In genomic region chr2:206836722-206837121, GRCh38 we compare ENCODE assay signal across 17 cellular contexts.
A peak's percentile ranks its signal among the peaks of the same experiment; 100 is the strongest.
DNase-seq lines count a peak whose midpoint lies in the region; ATAC-seq and TF ChIP-seq lines count a peak whose summit lies in the region.
"Had no signal": no experiment of that assay in that cellular context is flagged by ENCODE, and none has a peak within 500 bp of the region (broad histone marks: within the 10 kb centered on the region; RNA-seq: fewer than 3 reads in every experiment).

No MANE protein-coding gene starts in this region.

- ATAC-seq in Right ventricle myocardium superior (ENCODE audit: poor library complexity), result peak; percentile 49
- no peak for ATAC-seq in lower lobe of right lung
- ATAC-seq: CD8-positive, alpha-beta T cell; HepG2; T-helper 17 cell had no signal

- H3K9me3 Mint-ChIP-seq in Caco-2 (ENCODE audit: unreplicated experiment), result peaks cover 18% of the 10 kb centered on the region

- BruUV-seq in Caco-2 (replicated peaks; lab: Mats Ljungman, UMichigan), result no TSS peak

- POLR2A ChIA-PET in Caco-2 (lab: Charles Lee), result no interaction called here

- intact Hi-C loops in Right ventricle myocardium superior (cut with DNase I), result no loop called here
- intact Hi-C loops in left ventricle myocardium inferior (cut with micrococcal nuclease), result no loop called here
- intact Hi-C loops in Caco-2 (cut with micrococcal nuclease; ENCODE audit: unreplicated experiment), result no loop called here
- intact Hi-C loops in lower lobe of right lung (cut with DNase I), result no loop called here

- no peak overlapping the region for H3K4me3 Mint-ChIP-seq in Caco-2 (ENCODE audit: unreplicated experiment)
- H3K4me3 Mint-ChIP-seq: CD8-positive, alpha-beta T cell; T-helper 17 cell had no signal

- H3K36me3 ChIP-seq in left ventricle myocardium inferior (peaks cover 8% of the 10 kb centered on the region), Caco-2 (ENCODE audit: control insufficient read depth, insufficient read depth, low read length) (no peaks in the 10 kb centered on the region), lower lobe of right lung (no peaks in the 10 kb centered on the region)
- H3K36me3 ChIP-seq: BLaER1 treated with 17β-estradiol and CSF1 and Interleukin-3, amounts not matched to agents 10 nM and 100 nM had no signal

- DNase-seq in Right ventricle myocardium superior (no peak), left ventricle myocardium inferior (no peak), NCI-H69 (lab: John Stamatoyannopoulos, UW) (peak; percentile 4), choroid plexus epithelial cell (ENCODE audit: low read depth) (peak; percentile 17), ureter (ENCODE audit: low spot score) (no peak), Caco-2 (no peak), lower lobe of right lung (no peak)
- DNase-seq: CD8-positive, alpha-beta T cell; DMS79 treated with DMSO at 0.1 percent for 48 hours; KBM-7; NCI-H1417 treated with DMSO at 0.1 percent for 48 hours; NCI-H446 treated with DMSO at 0.1 percent for 48 hours; PC-9; T-helper 17 cell had no signal

- H3K27ac Mint-ChIP-seq in Caco-2 (ENCODE audit: unreplicated experiment), result no peak overlapping the region
- H3K27ac Mint-ChIP-seq: CD8-positive, alpha-beta T cell; T-helper 17 cell had no signal

- H3K4me1 Mint-ChIP-seq in Caco-2 (ENCODE audit: low read depth, unreplicated experiment), result no peaks in the 10 kb centered on the region
- H3K4me1 Mint-ChIP-seq: T-helper 17 cell had no signal

- H3K27me3 Mint-ChIP-seq in Caco-2 (ENCODE audit: insufficient read depth, unreplicated experiment), result peaks cover 9% of the 10 kb centered on the region

- TF ChIP-seq CTCF in left ventricle myocardium inferior (IDR thresholded peaks at IDR 0.05; ENCODE audit: borderline replicate concordance) (no peak), choroid plexus epithelial cell (conservative IDR thresholded peaks at IDR 0.05; ENCODE audit: low read depth, low read length) (no peak), Caco-2 (IDR thresholded peaks at IDR 0.05; ENCODE audit: insufficient read depth in 1 of 2, low read depth in 1 of 2, low read length in 1 of 2, severe bottlenecking in 1 of 2, unreplicated experiment in 1 of 2) (no peak), lower lobe of right lung (IDR thresholded peaks at IDR 0.05) (no peak)

- H3K27ac ChIP-seq in left ventricle myocardium inferior (replicated peaks) (no peak overlapping the region), lower lobe of right lung (no peak overlapping the region)
- H3K27ac ChIP-seq: BLaER1 treated with 17β-estradiol and CSF1 and Interleukin-3, amounts not matched to agents 10 nM and 100 nM; PC-9; RWPE1 had no signal

- CTCF ChIA-PET in Caco-2 (lab: Charles Lee), result interaction anchor here (0.7 kb wide), 1 partner anchor 43 kb away, joined by 4 read pairs; no protein-coding TSS in a partner anchor

- H3K4me3 ChIP-seq in left ventricle myocardium inferior (no peak overlapping the region), choroid plexus epithelial cell (ENCODE audit: low read depth, low read length) (no peak overlapping the region), Caco-2 (ENCODE audit: low read depth, low read length) (no peak overlapping the region), lower lobe of right lung (no peak overlapping the region)
- H3K4me3 ChIP-seq: BLaER1 treated with 17β-estradiol and CSF1 and Interleukin-3, amounts not matched to agents 10 nM and 100 nM; PC-9 had no signal

- no peaks in the 10 kb centered on the region for H3K27me3 ChIP-seq in left ventricle myocardium inferior (ENCODE audit: low read depth)
- no peaks in the 10 kb centered on the region for H3K27me3 ChIP-seq in Caco-2 (replicated peaks; ENCODE audit: control insufficient read depth, insufficient read depth, low read length)
- H3K27me3 ChIP-seq in lower lobe of right lung (ENCODE audit: low read depth), result no peaks in the 10 kb centered on the region
- H3K27me3 ChIP-seq: BLaER1 treated with 17β-estradiol and CSF1 and Interleukin-3, amounts not matched to agents 10 nM and 100 nM had no signal

- H3K9me3 ChIP-seq in left ventricle myocardium inferior (replicated peaks) (peaks cover 15% of the 10 kb centered on the region), Caco-2 (no peaks in the 10 kb centered on the region), lower lobe of right lung (peaks cover 8% of the 10 kb centered on the region)

- no peaks in the 10 kb centered on the region for H3K36me3 Mint-ChIP-seq in Caco-2 (ENCODE audit: insufficient read depth, unreplicated experiment)

- H3K4me1 ChIP-seq in left ventricle myocardium inferior, result no peaks in the 10 kb centered on the region
- H3K4me1 ChIP-seq in Caco-2, result no peaks in the 10 kb centered on the region
- no peaks in the 10 kb centered on the region for H3K4me1 ChIP-seq in lower lobe of right lung

Comparison
In these comparisons a context has a peak if more than half of its experiments do, and no peak if none do; other contexts are left out.
1. DNase-seq: peak in NCI-H69 (single experiment) and choroid plexus epithelial cell (single experiment); none in Right ventricle myocardium superior (single experiment), left ventricle myocardium inferior (single experiment), ureter (single experiment), Caco-2 (0 of 2) and lower lobe of right lung (single experiment).